In the genomic region with DNA sequence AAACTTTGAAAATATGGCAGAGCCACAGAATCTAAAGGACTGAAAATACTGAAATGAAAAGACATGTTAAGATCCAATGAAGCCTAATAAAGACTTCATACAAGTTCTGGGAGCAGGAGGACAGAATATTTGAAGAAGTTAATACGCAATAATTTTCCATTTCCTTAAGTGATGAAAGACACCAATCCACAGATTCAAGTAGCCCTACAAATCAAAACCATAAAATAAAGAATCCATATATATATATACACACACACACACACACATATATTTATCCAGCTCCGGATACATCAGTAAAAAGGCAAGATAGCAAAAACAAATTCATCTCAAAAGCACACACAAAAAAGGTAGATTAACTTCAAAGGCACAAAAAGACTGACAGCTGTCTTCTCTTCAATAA, we compare ENCODE assay signal across 1 cellular context.
TF ChIP-seq lines count a peak whose summit lies in the region.

No MANE protein-coding gene starts in this region.

TF ChIP-seq in HEK293, 187 proteins besides CTCF, POLR2A, EP300 and RAD21:
- TF ChIP-seq ZNF585B (tag by site-specific recombination; IDR thresholded peaks at IDR 0.05) (0 out of 2 replicates have a peak, but pooled peaks have one; percentile 10), ZNF558 (tag by site-specific recombination; IDR thresholded peaks at IDR 0.05) (peak; percentile 100), ZNF157 (tag by site-specific recombination; IDR thresholded peaks at IDR 0.05) (no peak)
